Comparison of ENCODE assay signal across 8 cellular contexts in genomic region chrX:149504226-149504914, GRCh38. TPM values are rescaled to one million over a fixed set of nuclear protein-coding genes. Genes with fewer than 3 reads are reported as not detected.
DNase-seq lines count a peak whose midpoint lies in the region; TF ChIP-seq lines count a peak whose summit lies in the region.

No MANE protein-coding gene starts in this region.

- peak overlapping the region; percentile 81 for H3K4me3 ChIP-seq in GM23248
- peak overlapping the region; percentile 73 for H3K4me3 ChIP-seq in MM.1S (ENCODE audit: low read length)
- H3K4me3 ChIP-seq in mucosa of rectum (ENCODE audit: low read length in 2 of 2) = peak overlapping the region; percentile 62 to 73
- peak overlapping the region; percentile 61 for H3K4me3 ChIP-seq in suprapubic skin

- H3K4me1 ChIP-seq in GM23248 (ENCODE audit: insufficient read depth) (no peaks in the 10 kb centered on the region), MM.1S (ENCODE audit: low read length) (peaks cover 36% of the 10 kb centered on the region), mucosa of rectum (ENCODE audit: control insufficient read depth in 2 of 2, insufficient read depth in 2 of 2, low read length in 2 of 2) (peaks cover 0 to 7% of the 10 kb centered on the region in 2 donors), suprapubic skin (peaks cover 13% of the 10 kb centered on the region)

- TF ChIP-seq POLR2A in suprapubic skin (IDR thresholded peaks at IDR 0.05) = no peak

- H3K4me2 ChIP-seq in GM23248 (ENCODE audit: unreplicated experiment) (peak overlapping the region; percentile 80), MM.1S (ENCODE audit: low read depth, low read length) (peak overlapping the region; percentile 84)

- H3K9ac ChIP-seq in GM23248 (peak overlapping the region; percentile 96), MM.1S (ENCODE audit: low read length) (peak overlapping the region; percentile 94), mucosa of rectum (ENCODE audit: low read depth in 1 of 2, low read length in 2 of 2) (peak overlapping the region; percentile 70 to 75)

- TF ChIP-seq CTCF in GM10266 (IDR thresholded peaks at IDR 0.05; ENCODE audit: control insufficient read depth, insufficient read depth, low read depth, missing control alignments) = peak; percentile 62
- TF ChIP-seq CTCF in MM.1S (IDR thresholded peaks at IDR 0.05; ENCODE audit: low read length) = peak; percentile 67
- no peak for TF ChIP-seq CTCF in suprapubic skin (IDR thresholded peaks at IDR 0.05)

- peak overlapping the region; percentile 89 for H3K4me3 Mint-ChIP-seq in dendritic cell treated with granulocyte-macrophage colony-stimulating factor and Interleukin-4, amounts not matched to agents 40 ng/mL and 50 ng/mL, for 4 days

- H3K27ac Mint-ChIP-seq in dendritic cell treated with granulocyte-macrophage colony-stimulating factor and Interleukin-4, amounts not matched to agents 40 ng/mL and 50 ng/mL, for 4 days = peak overlapping the region; percentile 97

- H3K36me3 Mint-ChIP-seq in dendritic cell treated with granulocyte-macrophage colony-stimulating factor and Interleukin-4, amounts not matched to agents 40 ng/mL and 50 ng/mL, for 4 days (ENCODE audit: low read depth) = peaks cover 10% of the 10 kb centered on the region

- peaks cover 9% of the 10 kb centered on the region for H3K79me2 ChIP-seq in GM23248 (ENCODE audit: insufficient read depth)
- H3K79me2 ChIP-seq in MM.1S (ENCODE audit: low read length) = peaks cover 17% of the 10 kb centered on the region

- no peak for TF ChIP-seq EP300 in suprapubic skin (IDR thresholded peaks at IDR 0.05)

- H3K9me2 ChIP-seq in GM23248 (ENCODE audit: insufficient read depth) (no peaks in the 10 kb centered on the region), MM.1S (replicated peaks; ENCODE audit: insufficient read depth, low read length) (no peaks in the 10 kb centered on the region)

- WGBS in GM23248 (ENCODE audit: low coverage in 1 of 2, low lambda C conversion rate in 2 of 2, missing lambda C conversion rate in 2 of 2), 2 experiments = 39 to 47% methylated on average over 5 to 10 of the region's 10 CpGs
- 51% methylated on average over 10 of the region's 10 CpGs for WGBS in suprapubic skin

- H2AFZ ChIP-seq in GM23248 (no peak overlapping the region), MM.1S (ENCODE audit: low read length) (no peak overlapping the region)

- in situ Hi-C loops in GM23248 (cut with MboI) = no loop called here

- H3K27ac ChIP-seq in GM23248 = peak overlapping the region; percentile 93
- H3K27ac ChIP-seq in MM.1S (ENCODE audit: low read length) = peak overlapping the region; percentile 93
- peak overlapping the region; percentile 75 to 87 for H3K27ac ChIP-seq in mucosa of rectum (ENCODE audit: low read depth in 2 of 2, low read length in 2 of 2)
- peak overlapping the region; percentile 91 for H3K27ac ChIP-seq in suprapubic skin

- intact Hi-C loops in dendritic cell treated with granulocyte-macrophage colony-stimulating factor and Interleukin-4, amounts not matched to agents 40 ng/mL and 50 ng/mL, for 4 days (cut with micrococcal nuclease) = loop anchor here (2.0 kb wide), 1 partner anchor 36 kb away; the partner anchor contains the start of gene EOLA1

- H3K9me3 ChIP-seq in GM23248 (ENCODE audit: low read depth) = no peaks in the 10 kb centered on the region
- H3K9me3 ChIP-seq in MM.1S (replicated peaks; ENCODE audit: insufficient read depth, low read length) = no peaks in the 10 kb centered on the region
- no peaks in the 10 kb centered on the region for H3K9me3 ChIP-seq in mucosa of rectum (ENCODE audit: control insufficient read depth in 2 of 2, low read length in 2 of 2)
- no peaks in the 10 kb centered on the region for H3K9me3 ChIP-seq in suprapubic skin

- H3K27me3 Mint-ChIP-seq in dendritic cell treated with granulocyte-macrophage colony-stimulating factor and Interleukin-4, amounts not matched to agents 40 ng/mL and 50 ng/mL, for 4 days = peaks cover 7% of the 10 kb centered on the region

- no peaks in the 10 kb centered on the region for H4K20me1 ChIP-seq in GM23248 (ENCODE audit: insufficient read depth)
- H4K20me1 ChIP-seq in MM.1S (ENCODE audit: insufficient read depth, low read length) = peaks cover 4% of the 10 kb centered on the region; the same call in 1 of the 2 replicates

- H3K36me3 ChIP-seq in GM23248 (ENCODE audit: low read depth) (peaks cover 7% of the 10 kb centered on the region; the same call in 1 of the 2 replicates), MM.1S (replicated peaks; ENCODE audit: insufficient read depth, low read length) (no peaks in the 10 kb centered on the region), mucosa of rectum (ENCODE audit: control insufficient read depth in 2 of 2, insufficient read depth in 2 of 2, low read length in 2 of 2) (peaks cover 5 to 19% of the 10 kb centered on the region in 2 donors), suprapubic skin (peaks cover 17% of the 10 kb centered on the region)

- DNase-seq in GM10266 (ENCODE audit: extremely low spot score) (peak; percentile 58), GM23248 (peak; percentile 59), MM.1S (peak; percentile 78), suprapubic skin (ENCODE audit: low spot score in 2 of 2) (no peak), HK-2 (ENCODE audit: unreplicated experiment) (no peak)
- DNase-seq in activated CD4-positive, alpha-beta T cell treated with anti-CD3 and anti-CD28 coated beads for 24 hours (ENCODE audit: low read depth in 2 of 2) = peak; percentile 29 to 33

- H3K27me3 ChIP-seq in GM23248 (replicated peaks; ENCODE audit: insufficient read depth) (no peaks in the 10 kb centered on the region), MM.1S (replicated peaks; ENCODE audit: insufficient read depth, low read length) (no peaks in the 10 kb centered on the region), mucosa of rectum (ENCODE audit: control insufficient read depth in 2 of 2, insufficient read depth in 2 of 2, low read length in 2 of 2) (peaks cover 3% of the 10 kb centered on the region in 2 donors), suprapubic skin (no peaks in the 10 kb centered on the region)

- H3F3A ChIP-seq in GM23248 (ENCODE audit: insufficient read depth) (no peaks in the 10 kb centered on the region), MM.1S (ENCODE audit: insufficient read depth, low read length) (peaks cover 33% of the 10 kb centered on the region)

- no peaks in the 10 kb centered on the region for H3K9me3 Mint-ChIP-seq in dendritic cell treated with granulocyte-macrophage colony-stimulating factor and Interleukin-4, amounts not matched to agents 40 ng/mL and 50 ng/mL, for 4 days

- peaks cover 14% of the 10 kb centered on the region for H3K4me1 Mint-ChIP-seq in dendritic cell treated with granulocyte-macrophage colony-stimulating factor and Interleukin-4, amounts not matched to agents 40 ng/mL and 50 ng/mL, for 4 days (ENCODE audit: low read depth)

RNA-seq across cellular contexts. Expression of gene IDS, which starts 0.7 kb away (rescaled TPM):
- 38.2 and 47.7 TPM in 2 replicates for total RNA-seq in GM23248 (2014; rRNA removed; shearing (Covaris generic))
- 78.4 and 79.5 TPM in 2 replicates for polyA plus RNA-seq in GM23248 (2016; fragmentation: Nextera tagmentation; extraction: Ambion mirVana)
- total RNA-seq in suprapubic skin = 10 to 100 TPM; 55.7 to 97.7 (median 63.5) TPM

RNA-seq across cellular contexts. Expression of gene EOLA1, which starts 36.4 kb away (rescaled TPM):
- 10.4 and 10.6 TPM in 2 replicates for total RNA-seq in GM23248 (2014; rRNA removed; shearing (Covaris generic))
- polyA plus RNA-seq in GM23248 (2016; fragmentation: Nextera tagmentation; extraction: Ambion mirVana) = 12.0 and 12.3 TPM in 2 replicates
- total RNA-seq in suprapubic skin = 10 to 100 TPM in 1 of 4 donors, 1 to 10 TPM in 3; 5.7 to 10.9 (median 8.7) TPM

RNA-seq across cellular contexts. Expression of gene HSFX3, which starts 45.4 kb away (rescaled TPM):
- total RNA-seq in GM23248 (2014; rRNA removed; shearing (Covaris generic)) = not detected in 2 replicates
- not detected in 2 replicates for polyA plus RNA-seq in GM23248 (2016; fragmentation: Nextera tagmentation; extraction: Ambion mirVana)
- total RNA-seq in suprapubic skin = not detected

Comparison
In these comparisons a context has a peak if more than half of its experiments do, and no peak if none do; other contexts are left out.
1. DNase-seq: peak in GM10266 (single experiment), GM23248 (single experiment), MM.1S (single experiment) and activated CD4-positive, alpha-beta T cell treated with anti-CD3 and anti-CD28 coated beads for 24 hours (2 of 2); none in suprapubic skin (0 of 2) and HK-2 (single experiment).
2. CTCF ChIP-seq: peak in GM10266 (single experiment) and MM.1S (single experiment); none in suprapubic skin (0 of 2).
3. Peak in every context shown above with its lines, with median percentiles within 50 percentile points of each other: H3K27ac ChIP-seq, H3K4me3 ChIP-seq and H3K9ac ChIP-seq.